ENCODE assay signal across 9 cellular contexts in the genomic region with DNA sequence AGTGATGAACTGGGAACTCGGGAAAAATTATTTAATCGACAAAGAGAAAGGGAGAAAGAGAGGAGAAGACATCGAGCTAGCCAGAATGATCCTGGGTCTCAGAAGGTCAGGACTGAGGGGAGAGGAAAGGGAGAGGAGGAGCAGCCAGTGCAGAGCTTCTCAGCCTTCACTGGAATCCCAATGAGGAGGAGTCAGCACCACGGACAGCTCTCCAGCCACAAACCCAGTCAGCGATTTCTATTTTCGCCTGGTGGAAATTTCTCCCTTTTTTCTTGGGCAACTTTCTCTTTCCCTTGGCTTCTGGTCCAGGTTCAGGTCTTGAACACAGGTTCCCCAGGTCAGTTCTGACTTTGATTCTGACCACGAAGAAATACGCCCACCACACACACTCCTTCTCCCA. TPM values are rescaled to one million over a fixed set of nuclear protein-coding genes. Genes with fewer than 3 reads are reported as not detected.
DNase-seq lines count a peak whose midpoint lies in the region; ATAC-seq lines count a peak whose summit lies in the region.
"Had no signal": no experiment of that assay in that cellular context is flagged by ENCODE, and none has a peak within 500 bp of the region (broad histone marks: within the 10 kb centered on the region; RNA-seq: fewer than 3 reads in every experiment).

No MANE protein-coding gene starts in this region.

- H3K27ac Mint-ChIP-seq in stimulated activated naive B cell treated with anti-CD40 and anti-IgM and Interleukin-4, amounts not matched to agents 10 μg/mL and 1 μg/mL and 100 μg/mL, for 72 hours = no peak overlapping the region
- H3K27ac Mint-ChIP-seq: activated B cell treated with CpG ODN at 0.5 μM for 24 hours had no signal

- H3K36me3 ChIP-seq in iPS-20b (ENCODE audit: insufficient read depth, low read depth, low read length) = no peaks in the 10 kb centered on the region
- no peaks in the 10 kb centered on the region for H3K36me3 ChIP-seq in aorta (ENCODE audit: control insufficient read depth in 1 of 2, insufficient read depth in 2 of 2, low read length in 1 of 2)

- H3K27me3 Mint-ChIP-seq in stimulated activated naive B cell treated with anti-CD40 and anti-IgM and Interleukin-4, amounts not matched to agents 10 μg/mL and 1 μg/mL and 100 μg/mL, for 72 hours = peaks cover 36 to 40% of the 10 kb centered on the region in 2 donors

- H3K4me1 ChIP-seq in iPS-20b (ENCODE audit: insufficient read depth, low read length) (peaks cover 11% of the 10 kb centered on the region; the same call in 1 of the 2 replicates), aorta (ENCODE audit: control insufficient read depth in 1 of 2, insufficient read depth in 2 of 2, low read length in 2 of 2) (no peaks in the 10 kb centered on the region)

- peaks cover 3 to 6% of the 10 kb centered on the region in 2 donors for H3K4me1 Mint-ChIP-seq in stimulated activated naive B cell treated with anti-CD40 and anti-IgM and Interleukin-4, amounts not matched to agents 10 μg/mL and 1 μg/mL and 100 μg/mL, for 72 hours

- no peak overlapping the region for H3K4me3 Mint-ChIP-seq in stimulated activated naive B cell treated with anti-CD40 and anti-IgM and Interleukin-4, amounts not matched to agents 10 μg/mL and 1 μg/mL and 100 μg/mL, for 72 hours
- H3K4me3 Mint-ChIP-seq: activated B cell treated with CpG ODN at 0.5 μM for 24 hours had no signal

- peaks cover 0 to 2% of the 10 kb centered on the region in 2 donors for H3K36me3 Mint-ChIP-seq in stimulated activated naive B cell treated with anti-CD40 and anti-IgM and Interleukin-4, amounts not matched to agents 10 μg/mL and 1 μg/mL and 100 μg/mL, for 72 hours

- no peak overlapping the region for H3K9ac ChIP-seq in iPS-20b (ENCODE audit: low read depth, low read length)

- 1 to 2% methylated on average over 8 of the region's 8 CpGs for WGBS in aorta, 2 donors

- ATAC-seq in aorta (ENCODE audit: low FRiP score) = no peak
- no peak for ATAC-seq in stimulated activated naive B cell treated with anti-CD40 and anti-IgM and Interleukin-4, amounts not matched to agents 10 μg/mL and 1 μg/mL and 100 μg/mL, for 72 hours (replicated peaks)

- peak; percentile 1 for DNase-seq in stimulated activated CD4-positive, alpha-beta T cell treated with anti-CD3 and anti-CD28 coated beads, Interleukin-12 subunit alpha, Interleukin-12 subunit beta, amount 100 ng/mL, for 4 hours
- no peak for DNase-seq in stimulated activated CD4-positive, alpha-beta T cell treated with anti-CD3 and anti-CD28 coated beads, Interleukin-1b, Interleukin-23, amount 100 ng/mL, for 48 hours
- DNase-seq in activated CD4-positive, alpha-beta T cell treated with anti-CD3 and anti-CD28 coated beads, Interleukin-2, amount 50 U/mL, for 48 hours = peak; percentile 18 to 24
- DNase-seq in aorta (peak; percentile 63 to 82), COR-L47 (lab: John Stamatoyannopoulos, UW) (no peak), NCI-H748 treated with DMSO at 0.1 percent for 48 hours (lab: John Stamatoyannopoulos, UW) (no peak)
- no peak for DNase-seq in stimulated activated naive B cell treated with anti-CD40 and anti-IgM and Interleukin-4, amounts not matched to agents 10 μg/mL and 1 μg/mL and 100 μg/mL, for 72 hours
- DNase-seq: activated B cell treated with CpG ODN at 0.5 μM for 24 hours had no signal

- H3K27me3 ChIP-seq in iPS-20b (ENCODE audit: insufficient read depth, low read length) = peaks cover 53% of the 10 kb centered on the region
- no peaks in the 10 kb centered on the region for H3K27me3 ChIP-seq in aorta (ENCODE audit: control insufficient read depth in 1 of 2, insufficient read depth in 2 of 2, low read length in 1 of 2)

- 0 out of 2 replicates have a peak overlapping the region, but pooled peaks have one; percentile 90 for H3K4me3 ChIP-seq in iPS-20b (ENCODE audit: low read length)
- no peak overlapping the region for H3K4me3 ChIP-seq in aorta (ENCODE audit: low read length in 2 of 2)

- peaks cover 9 to 10% of the 10 kb centered on the region in 2 donors for H3K9me3 Mint-ChIP-seq in stimulated activated naive B cell treated with anti-CD40 and anti-IgM and Interleukin-4, amounts not matched to agents 10 μg/mL and 1 μg/mL and 100 μg/mL, for 72 hours

- no peaks in the 10 kb centered on the region for H3K9me3 ChIP-seq in iPS-20b (ENCODE audit: insufficient read depth, low read depth, low read length)
- H3K9me3 ChIP-seq in aorta (ENCODE audit: control insufficient read depth, low read length) = peaks cover under 1% of the 10 kb centered on the region

- H3K27ac ChIP-seq in iPS-20b (ENCODE audit: low read length) (no peak overlapping the region), aorta (ENCODE audit: low read depth in 1 of 2, low read length in 2 of 2) (no peak overlapping the region)

- intact Hi-C loops in aorta (cut with DNase I) = no loop called here

RNA-seq across cellular contexts. Expression of a gene that starts 1.6 kb away (rescaled TPM):
- under 1 TPM; 0.23 to 0.48 TPM for total RNA-seq in aorta
- 1 to 10 TPM in 1 of 2 donors, under 1 TPM in 1; 0.63 to 5.0 TPM for polyA plus RNA-seq in aorta
- total RNA-seq: activated B cell treated with CpG ODN at 0.5 μM for 24 hours had no signal

Comparison
In these comparisons a context has a peak if more than half of its experiments do, and no peak if none do; other contexts are left out.
1. DNase-seq: peak in stimulated activated CD4-positive, alpha-beta T cell treated with anti-CD3 and anti-CD28 coated beads, Interleukin-12 subunit alpha, Interleukin-12 subunit beta, amount 100 ng/mL, for 4 hours (single experiment), activated CD4-positive, alpha-beta T cell treated with anti-CD3 and anti-CD28 coated beads, Interleukin-2, amount 50 U/mL, for 48 hours (2 of 2) and aorta (2 of 2); none in stimulated activated CD4-positive, alpha-beta T cell treated with anti-CD3 and anti-CD28 coated beads, Interleukin-1b, Interleukin-23, amount 100 ng/mL, for 48 hours (single experiment), COR-L47 (single experiment), NCI-H748 treated with DMSO at 0.1 percent for 48 hours (single experiment) and stimulated activated naive B cell treated with anti-CD40 and anti-IgM and Interleukin-4, amounts not matched to agents 10 μg/mL and 1 μg/mL and 100 μg/mL, for 72 hours (single experiment).